9 cellular contexts compared by ENCODE assay signal in genomic region chr3:171838218-171838720, GRCh38.
DNase-seq lines count a peak whose midpoint lies in the region; ATAC-seq and TF ChIP-seq lines count a peak whose summit lies in the region.
"Had no signal": no experiment of that assay in that cellular context is flagged by ENCODE, and none has a peak within 500 bp of the region (broad histone marks: within the 10 kb centered on the region; RNA-seq: fewer than 3 reads in every experiment).

No MANE protein-coding gene starts in this region.

- peak; percentile 38 for TF ChIP-seq CTCF in AG10803 (conservative IDR thresholded peaks at IDR 0.05; ENCODE audit: low read length)

- peak; percentile 88 for DNase-seq in AG10803 (ENCODE audit: low read depth)
- DNase-seq in NOMO-1 (lab: John Stamatoyannopoulos, UW; ENCODE audit: unreplicated experiment in 2 of 2): peak; percentile 89 to 97
- peak; percentile 87 for DNase-seq in fibroblast of peridontal ligament (ENCODE audit: extremely low read depth)
- peak in 35 of 56 donors; percentile 8 to 64 (median 30) for DNase-seq in nucleus accumbens (lab: John Stamatoyannopoulos, UW)
- no peak for DNase-seq in OCI-M2 (lab: John Stamatoyannopoulos, UW; ENCODE audit: unreplicated experiment)
- no peak for DNase-seq in GM19238 (ENCODE audit: insufficient read length, low spot score)
- DNase-seq: NCI-H1436 had no signal

- no peak for TF ChIP-seq POLR2A in GM18505 (IDR thresholded peaks at IDR 0.05; ENCODE audit: borderline replicate concordance, extremely low read depth, insufficient read depth, insufficient read length)

- ATAC-seq in GM18505 (IDR thresholded peaks at IDR 0.05; ENCODE audit: unreplicated experiment): no peak
- ATAC-seq in HG03045 (IDR thresholded peaks at IDR 0.05; ENCODE audit: unreplicated experiment): no peak

- peak overlapping the region; percentile 33 for H3K4me3 ChIP-seq in AG10803 (ENCODE audit: low read length)

Comparison
In these comparisons a context has a peak if more than half of its experiments do, and no peak if none do; other contexts are left out.
1. DNase-seq: peak in AG10803 (single experiment), NOMO-1 (2 of 2), fibroblast of peridontal ligament (single experiment) and nucleus accumbens (35 of 56); none in OCI-M2 (single experiment) and GM19238 (single experiment).